18 cellular contexts compared by ENCODE assay signal in genomic region chr17:28929769-28930168, GRCh38. TPM values are rescaled to one million over a fixed set of nuclear protein-coding genes. Genes with fewer than 3 reads are reported as not detected.
DNase-seq lines count a peak whose midpoint lies in the region; ATAC-seq and TF ChIP-seq lines count a peak whose summit lies in the region.
"Had no signal": no experiment of that assay in that cellular context is flagged by ENCODE, and none has a peak within 500 bp of the region (broad histone marks: within the 10 kb centered on the region; RNA-seq: fewer than 3 reads in every experiment).

No MANE protein-coding gene starts in this region.

- H3K27me3 Mint-ChIP-seq in activated naive CD8-positive, alpha-beta T cell: no peaks in the 10 kb centered on the region
- no peaks in the 10 kb centered on the region for H3K27me3 Mint-ChIP-seq in activated naive CD8-positive, alpha-beta T cell treated with anti-CD3 and anti-CD28 coated beads for 36 hours
- H3K27me3 Mint-ChIP-seq in effector memory CD8-positive, alpha-beta T cell: no peaks in the 10 kb centered on the region
- H3K27me3 Mint-ChIP-seq in activated T-helper 2 cell treated with anti-CD3 and anti-CD28 coated beads, Interferon-gamma antibody, Interleukin-2, Interleukin-4, amounts not matched to agents 10 μg/mL and 5 μg/mL and 100 μg/mL, durations not matched to agents 14 hours and 24 hours and 36 hours (ENCODE audit: low read depth): no peaks in the 10 kb centered on the region
- H3K27me3 Mint-ChIP-seq: stimulated activated naive B cell treated with anti-CD40 and anti-IgM and Interleukin-4, amounts not matched to agents 10 μg/mL and 1 μg/mL and 100 μg/mL, for 72 hours had no signal

- H3K4me1 Mint-ChIP-seq in activated naive CD8-positive, alpha-beta T cell (ENCODE audit: low read depth): peaks cover 72% of the 10 kb centered on the region
- peaks cover 48% of the 10 kb centered on the region for H3K4me1 Mint-ChIP-seq in activated naive CD8-positive, alpha-beta T cell treated with anti-CD3 and anti-CD28 coated beads for 36 hours
- peaks cover 45 to 54% of the 10 kb centered on the region in 2 donors for H3K4me1 Mint-ChIP-seq in effector memory CD8-positive, alpha-beta T cell (ENCODE audit: low read depth in 2 of 2)
- peaks cover 41% of the 10 kb centered on the region for H3K4me1 Mint-ChIP-seq in activated T-helper 2 cell treated with anti-CD3 and anti-CD28 coated beads, Interferon-gamma antibody, Interleukin-2, Interleukin-4, amounts not matched to agents 10 μg/mL and 5 μg/mL and 100 μg/mL, durations not matched to agents 14 hours and 24 hours and 36 hours (ENCODE audit: low read depth)

- intact Hi-C loops in activated T-helper 2 cell treated with anti-CD3 and anti-CD28 coated beads, Interferon-gamma antibody, Interleukin-2, Interleukin-4, amounts not matched to agents 10 μg/mL and 5 μg/mL and 100 μg/mL, durations not matched to agents 14 hours and 24 hours and 36 hours (cut with micrococcal nuclease): loop anchor here (5.0 kb wide), 1 partner anchor 37 kb away; no protein-coding TSS in a partner anchor

- ATAC-seq in SK-N-SH treated with all-trans-retinoic acid at 6 μM for 48 hours (peak; percentile 51; the same call in 2 of the 3 replicates), HG02642 (IDR thresholded peaks at IDR 0.05; ENCODE audit: poor library complexity, unreplicated experiment) (no peak)
- no peak for ATAC-seq in effector memory CD8-positive, alpha-beta T cell (replicated peaks)
- ATAC-seq: body of pancreas; heart right ventricle; sciatic nerve; stimulated activated naive B cell treated with anti-CD40 and anti-IgM and Interleukin-4, amounts not matched to agents 10 μg/mL and 1 μg/mL and 100 μg/mL, for 72 hours had no signal

- H3K4me3 Mint-ChIP-seq in activated naive CD8-positive, alpha-beta T cell: no peak overlapping the region
- no peak overlapping the region for H3K4me3 Mint-ChIP-seq in activated naive CD8-positive, alpha-beta T cell treated with anti-CD3 and anti-CD28 coated beads for 36 hours
- no peak overlapping the region for H3K4me3 Mint-ChIP-seq in effector memory CD8-positive, alpha-beta T cell
- H3K4me3 Mint-ChIP-seq in activated T-helper 2 cell treated with anti-CD3 and anti-CD28 coated beads, Interferon-gamma antibody, Interleukin-2, Interleukin-4, amounts not matched to agents 10 μg/mL and 5 μg/mL and 100 μg/mL, durations not matched to agents 14 hours and 24 hours and 36 hours (ENCODE audit: low read depth): no peak overlapping the region
- H3K4me3 Mint-ChIP-seq: stimulated activated naive B cell treated with anti-CD40 and anti-IgM and Interleukin-4, amounts not matched to agents 10 μg/mL and 1 μg/mL and 100 μg/mL, for 72 hours had no signal

- no peak for DNase-seq in activated naive CD8-positive, alpha-beta T cell treated with anti-CD3 and anti-CD28 coated beads for 36 hours
- DNase-seq in effector memory CD8-positive, alpha-beta T cell: no peak
- DNase-seq in activated T-helper 2 cell treated with anti-CD3 and anti-CD28 coated beads, Interferon-gamma antibody, Interleukin-2, Interleukin-4, amounts not matched to agents 10 μg/mL and 5 μg/mL and 100 μg/mL, durations not matched to agents 14 hours and 24 hours and 36 hours (ENCODE audit: low spot score): no peak
- DNase-seq in C1 segment of cervical spinal cord (lab: John Stamatoyannopoulos, UW): no peak
- DNase-seq: activated effector memory CD4-positive, alpha-beta T cell treated with anti-CD3 and anti-CD28 coated beads, Interleukin-2, amount 50 U/mL, for 16 hours; AML-193; body of pancreas; GDM1; heart right ventricle; NCI-H1105; NCI-H2107; NCI-H524; ovary; stimulated activated naive B cell treated with anti-CD40 and anti-IgM and Interleukin-4, amounts not matched to agents 10 μg/mL and 1 μg/mL and 100 μg/mL, for 72 hours had no signal

- H3K27ac Mint-ChIP-seq in activated naive CD8-positive, alpha-beta T cell: peak overlapping the region; percentile 80
- H3K27ac Mint-ChIP-seq in activated naive CD8-positive, alpha-beta T cell treated with anti-CD3 and anti-CD28 coated beads for 36 hours: no peak overlapping the region
- H3K27ac Mint-ChIP-seq in effector memory CD8-positive, alpha-beta T cell: peak overlapping the region; percentile 91 to 95
- no peak overlapping the region for H3K27ac Mint-ChIP-seq in activated T-helper 2 cell treated with anti-CD3 and anti-CD28 coated beads, Interferon-gamma antibody, Interleukin-2, Interleukin-4, amounts not matched to agents 10 μg/mL and 5 μg/mL and 100 μg/mL, durations not matched to agents 14 hours and 24 hours and 36 hours
- H3K27ac Mint-ChIP-seq: stimulated activated naive B cell treated with anti-CD40 and anti-IgM and Interleukin-4, amounts not matched to agents 10 μg/mL and 1 μg/mL and 100 μg/mL, for 72 hours had no signal

- H3K9me3 Mint-ChIP-seq in activated naive CD8-positive, alpha-beta T cell (ENCODE audit: low read depth): no peaks in the 10 kb centered on the region
- H3K9me3 Mint-ChIP-seq in activated naive CD8-positive, alpha-beta T cell treated with anti-CD3 and anti-CD28 coated beads for 36 hours: peaks cover 8% of the 10 kb centered on the region
- H3K9me3 Mint-ChIP-seq in effector memory CD8-positive, alpha-beta T cell: no peaks in the 10 kb centered on the region
- peaks cover 14% of the 10 kb centered on the region for H3K9me3 Mint-ChIP-seq in activated T-helper 2 cell treated with anti-CD3 and anti-CD28 coated beads, Interferon-gamma antibody, Interleukin-2, Interleukin-4, amounts not matched to agents 10 μg/mL and 5 μg/mL and 100 μg/mL, durations not matched to agents 14 hours and 24 hours and 36 hours

- H3K36me3 Mint-ChIP-seq in activated naive CD8-positive, alpha-beta T cell: peaks cover 28% of the 10 kb centered on the region
- peaks cover 66% of the 10 kb centered on the region for H3K36me3 Mint-ChIP-seq in activated naive CD8-positive, alpha-beta T cell treated with anti-CD3 and anti-CD28 coated beads for 36 hours
- H3K36me3 Mint-ChIP-seq in effector memory CD8-positive, alpha-beta T cell (ENCODE audit: insufficient read depth): peaks cover 39% of the 10 kb centered on the region
- H3K36me3 Mint-ChIP-seq in activated T-helper 2 cell treated with anti-CD3 and anti-CD28 coated beads, Interferon-gamma antibody, Interleukin-2, Interleukin-4, amounts not matched to agents 10 μg/mL and 5 μg/mL and 100 μg/mL, durations not matched to agents 14 hours and 24 hours and 36 hours (ENCODE audit: low read depth): peaks cover 77% of the 10 kb centered on the region

TF ChIP-seq in SK-N-SH treated with all-trans-retinoic acid at 6 μM for 48 hours, 23 proteins besides CTCF, POLR2A, EP300 and RAD21:
- TF ChIP-seq TOX (CRISPR knock-in tag; IDR thresholded peaks at IDR 0.05; ENCODE audit: borderline replicate concordance) (no peak), TCF4 (CRISPR knock-in tag; IDR thresholded peaks at IDR 0.05; ENCODE audit: borderline replicate concordance) (0 out of 2 replicates have a peak, but pooled peaks have one; percentile 35), ISL1 (CRISPR knock-in tag; IDR thresholded peaks at IDR 0.05) (0 out of 2 replicates have a peak, but pooled peaks have one; percentile 12)
- TF ChIP-seq, protein P1, sequence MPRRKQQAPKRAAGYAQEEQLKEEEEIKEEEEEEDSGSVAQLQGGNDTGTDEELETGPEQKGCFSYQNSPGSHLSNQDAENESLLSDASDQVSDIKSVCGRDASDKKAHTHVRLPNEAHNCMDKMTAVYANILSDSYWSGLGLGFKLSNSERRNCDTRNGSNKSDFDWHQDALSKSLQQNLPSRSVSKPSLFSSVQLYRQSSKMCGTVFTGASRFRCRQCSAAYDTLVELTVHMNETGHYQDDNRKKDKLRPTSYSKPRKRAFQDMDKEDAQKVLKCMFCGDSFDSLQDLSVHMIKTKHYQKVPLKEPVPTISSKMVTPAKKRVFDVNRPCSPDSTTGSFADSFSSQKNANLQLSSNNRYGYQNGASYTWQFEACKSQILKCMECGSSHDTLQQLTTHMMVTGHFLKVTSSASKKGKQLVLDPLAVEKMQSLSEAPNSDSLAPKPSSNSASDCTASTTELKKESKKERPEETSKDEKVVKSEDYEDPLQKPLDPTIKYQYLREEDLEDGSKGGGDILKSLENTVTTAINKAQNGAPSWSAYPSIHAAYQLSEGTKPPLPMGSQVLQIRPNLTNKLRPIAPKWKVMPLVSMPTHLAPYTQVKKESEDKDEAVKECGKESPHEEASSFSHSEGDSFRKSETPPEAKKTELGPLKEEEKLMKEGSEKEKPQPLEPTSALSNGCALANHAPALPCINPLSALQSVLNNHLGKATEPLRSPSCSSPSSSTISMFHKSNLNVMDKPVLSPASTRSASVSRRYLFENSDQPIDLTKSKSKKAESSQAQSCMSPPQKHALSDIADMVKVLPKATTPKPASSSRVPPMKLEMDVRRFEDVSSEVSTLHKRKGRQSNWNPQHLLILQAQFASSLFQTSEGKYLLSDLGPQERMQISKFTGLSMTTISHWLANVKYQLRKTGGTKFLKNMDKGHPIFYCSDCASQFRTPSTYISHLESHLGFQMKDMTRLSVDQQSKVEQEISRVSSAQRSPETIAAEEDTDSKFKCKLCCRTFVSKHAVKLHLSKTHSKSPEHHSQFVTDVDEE (CRISPR knock-in tag; IDR thresholded peaks at IDR 0.05): peak; percentile 62; the same call in 1 of the 2 replicates

RNA-seq across cellular contexts. Expression of gene PHF12, which starts 21.5 kb away (rescaled TPM):
- total RNA-seq in activated naive CD8-positive, alpha-beta T cell treated with anti-CD3 and anti-CD28 coated beads for 36 hours: 10 to 100 TPM; 41.4 to 45.7 TPM
- 59.5 and 62.1 TPM in 2 replicates for total RNA-seq in activated T-helper 2 cell treated with anti-CD3 and anti-CD28 coated beads, Interferon-gamma antibody, Interleukin-2, Interleukin-4, amounts not matched to agents 10 μg/mL and 5 μg/mL and 100 μg/mL, durations not matched to agents 14 hours and 24 hours and 36 hours

RNA-seq across cellular contexts. Expression of gene DHRS13, which starts 26.9 kb away (rescaled TPM):
- 10 to 100 TPM; 31.8 to 34.1 TPM for total RNA-seq in activated naive CD8-positive, alpha-beta T cell treated with anti-CD3 and anti-CD28 coated beads for 36 hours
- total RNA-seq in activated T-helper 2 cell treated with anti-CD3 and anti-CD28 coated beads, Interferon-gamma antibody, Interleukin-2, Interleukin-4, amounts not matched to agents 10 μg/mL and 5 μg/mL and 100 μg/mL, durations not matched to agents 14 hours and 24 hours and 36 hours: 30.6 and 32.9 TPM in 2 replicates

RNA-seq across cellular contexts. Expression of gene FLOT2, which starts 32.2 kb away (rescaled TPM):
- total RNA-seq in activated naive CD8-positive, alpha-beta T cell treated with anti-CD3 and anti-CD28 coated beads for 36 hours: 10 to 100 TPM; 56.2 to 65.2 TPM
- 136 and 143 TPM in 2 replicates for total RNA-seq in activated T-helper 2 cell treated with anti-CD3 and anti-CD28 coated beads, Interferon-gamma antibody, Interleukin-2, Interleukin-4, amounts not matched to agents 10 μg/mL and 5 μg/mL and 100 μg/mL, durations not matched to agents 14 hours and 24 hours and 36 hours

Comparison
In these comparisons a context has a peak if more than half of its experiments do, and no peak if none do; other contexts are left out.
1. H3K27ac Mint-ChIP-seq: peak in activated naive CD8-positive, alpha-beta T cell (single experiment) and effector memory CD8-positive, alpha-beta T cell (2 of 2); none in activated naive CD8-positive, alpha-beta T cell treated with anti-CD3 and anti-CD28 coated beads for 36 hours (single experiment) and activated T-helper 2 cell treated with anti-CD3 and anti-CD28 coated beads, Interferon-gamma antibody, Interleukin-2, Interleukin-4, amounts not matched to agents 10 μg/mL and 5 μg/mL and 100 μg/mL, durations not matched to agents 14 hours and 24 hours and 36 hours (single experiment).